ENCODE assay signal across 22 cellular contexts in genomic region chr11:104522650-104523049, GRCh38.
DNase-seq lines count a peak whose midpoint lies in the region; ATAC-seq, FAIRE-seq and TF ChIP-seq lines count a peak whose summit lies in the region.
"Had no signal": no experiment of that assay in that cellular context is flagged by ENCODE, and none has a peak within 500 bp of the region (broad histone marks: within the 10 kb centered on the region; RNA-seq: fewer than 3 reads in every experiment).

No MANE protein-coding gene starts in this region.

- no peaks in the 10 kb centered on the region for H3K9me3 ChIP-seq in astrocyte (ENCODE audit: insufficient read depth, low read depth, low read length)
- H3K9me3 ChIP-seq: Caco-2, colonic mucosa, sigmoid colon, stomach had no signal

- POLR2A ChIA-PET in activated CD4-positive, alpha-beta T cell treated with anti-CD3 and anti-CD28 coated beads, Interleukin-2, amount 10 ng/mL, durations not matched to agents 7 days and 5 days (lab: Charles Lee) = no interaction called here

- no peaks in the 10 kb centered on the region for H3K27me3 ChIP-seq in astrocyte (ENCODE audit: insufficient read depth, low read length)
- H3K27me3 ChIP-seq: colonic mucosa, sigmoid colon, stomach had no signal

- CTCF ChIA-PET in activated CD4-positive, alpha-beta T cell treated with anti-CD3 and anti-CD28 coated beads, Interleukin-2, amount 10 ng/mL, durations not matched to agents 7 days and 5 days (lab: Charles Lee) = interaction anchor here (1.4 kb wide), 1 partner anchor 10 kb away, joined by 5 read pairs; no protein-coding TSS in a partner anchor

- H2AFZ ChIP-seq in astrocyte (ENCODE audit: low read depth, low read length) = no peak overlapping the region

- no peak overlapping the region for H3K9ac ChIP-seq in astrocyte (ENCODE audit: low read length)
- H3K9ac ChIP-seq: KMS-11 had no signal

- H3K36me3 Mint-ChIP-seq in astrocyte (ENCODE audit: low read depth, unreplicated experiment) = no peaks in the 10 kb centered on the region
- no peaks in the 10 kb centered on the region for H3K36me3 Mint-ChIP-seq in activated CD4-positive, alpha-beta T cell treated with anti-CD3 and anti-CD28 coated beads, Interleukin-2, amount 10 ng/mL, durations not matched to agents 7 days and 5 days (ENCODE audit: low read depth)
- H3K36me3 Mint-ChIP-seq in T-helper 2 cell treated with Interferon-gamma antibody and Interleukin-4, amounts not matched to agents 5 μg/mL and 100 μg/mL, for 36 hours (ENCODE audit: low read depth) = no peaks in the 10 kb centered on the region
- H3K36me3 Mint-ChIP-seq: T-cell, type B pancreatic cell had no signal

- no peak overlapping the region for H3K4me2 ChIP-seq in astrocyte (ENCODE audit: low read length)
- H3K4me2 ChIP-seq: KMS-11 had no signal

- H3K36me3 ChIP-seq in astrocyte (ENCODE audit: insufficient read depth, low read length) = no peaks in the 10 kb centered on the region
- H3K36me3 ChIP-seq: colonic mucosa, sigmoid colon, stomach had no signal

- H3K79me2 ChIP-seq in astrocyte (ENCODE audit: insufficient read depth, low read length) = no peaks in the 10 kb centered on the region

- no peaks in the 10 kb centered on the region for H3K27me3 Mint-ChIP-seq in astrocyte (ENCODE audit: low read depth, unreplicated experiment)
- H3K27me3 Mint-ChIP-seq in activated CD4-positive, alpha-beta T cell treated with anti-CD3 and anti-CD28 coated beads, Interleukin-2, amount 10 ng/mL, durations not matched to agents 7 days and 5 days = peaks cover 7% of the 10 kb centered on the region
- no peaks in the 10 kb centered on the region for H3K27me3 Mint-ChIP-seq in T-helper 2 cell treated with Interferon-gamma antibody and Interleukin-4, amounts not matched to agents 5 μg/mL and 100 μg/mL, for 36 hours (ENCODE audit: low read depth)
- H3K27me3 Mint-ChIP-seq: type B pancreatic cell had no signal

- H3K4me1 Mint-ChIP-seq in astrocyte (ENCODE audit: low read depth, unreplicated experiment) = no peaks in the 10 kb centered on the region
- no peaks in the 10 kb centered on the region for H3K4me1 Mint-ChIP-seq in activated CD4-positive, alpha-beta T cell treated with anti-CD3 and anti-CD28 coated beads, Interleukin-2, amount 10 ng/mL, durations not matched to agents 7 days and 5 days
- H3K4me1 Mint-ChIP-seq in T-helper 2 cell treated with Interferon-gamma antibody and Interleukin-4, amounts not matched to agents 5 μg/mL and 100 μg/mL, for 36 hours (ENCODE audit: low read depth) = peaks cover 4% of the 10 kb centered on the region
- H3K4me1 Mint-ChIP-seq: T-cell had no signal

- no peaks in the 10 kb centered on the region for H4K20me1 ChIP-seq in astrocyte (ENCODE audit: insufficient read depth, low read length)

- no peak overlapping the region for H3K27ac ChIP-seq in astrocyte (ENCODE audit: low read depth, low read length)
- H3K27ac ChIP-seq: colonic mucosa, KMS-11, sigmoid colon, stomach had no signal

- H3K4me3 ChIP-seq in AG10803 (ENCODE audit: low read length) (no peak overlapping the region), astrocyte (ENCODE audit: insufficient read depth, low read depth, low read length) (no peak overlapping the region), fibroblast of villous mesenchyme (ENCODE audit: low read depth, low read length) (no peak overlapping the region)
- H3K4me3 ChIP-seq: colonic mucosa, sigmoid colon, stomach had no signal

- peaks cover 2% of the 10 kb centered on the region for H3K9me3 Mint-ChIP-seq in astrocyte (ENCODE audit: unreplicated experiment)
- H3K9me3 Mint-ChIP-seq in activated CD4-positive, alpha-beta T cell treated with anti-CD3 and anti-CD28 coated beads, Interleukin-2, amount 10 ng/mL, durations not matched to agents 7 days and 5 days = no peaks in the 10 kb centered on the region
- H3K9me3 Mint-ChIP-seq in T-helper 2 cell treated with Interferon-gamma antibody and Interleukin-4, amounts not matched to agents 5 μg/mL and 100 μg/mL, for 36 hours = no peaks in the 10 kb centered on the region
- H3K9me3 Mint-ChIP-seq: T-cell, type B pancreatic cell had no signal

- no peak for FAIRE-seq in astrocyte (lab: Jason Lieb, UNC)
- FAIRE-seq: endometrium, G401.6 had no signal

- no peak overlapping the region for H3K4me3 Mint-ChIP-seq in astrocyte (ENCODE audit: unreplicated experiment)
- H3K4me3 Mint-ChIP-seq in activated CD4-positive, alpha-beta T cell treated with anti-CD3 and anti-CD28 coated beads, Interleukin-2, amount 10 ng/mL, durations not matched to agents 7 days and 5 days = no peak overlapping the region
- no peak overlapping the region for H3K4me3 Mint-ChIP-seq in T-helper 2 cell treated with Interferon-gamma antibody and Interleukin-4, amounts not matched to agents 5 μg/mL and 100 μg/mL, for 36 hours
- H3K4me3 Mint-ChIP-seq: T-cell, type B pancreatic cell had no signal

- TF ChIP-seq CTCF in AG10803 (conservative IDR thresholded peaks at IDR 0.05; ENCODE audit: low read length) (no peak), astrocyte (IDR thresholded peaks at IDR 0.05; ENCODE audit: insufficient read depth, low read depth, low read length) (no peak), fibroblast of villous mesenchyme (IDR thresholded peaks at IDR 0.05; ENCODE audit: insufficient read depth, low read depth, low read length) (no peak)

- H3K4me1 ChIP-seq in astrocyte (ENCODE audit: insufficient read depth, low read length) = no peaks in the 10 kb centered on the region
- H3K4me1 ChIP-seq: Caco-2, colonic mucosa had no signal

- H3K27ac Mint-ChIP-seq in astrocyte (ENCODE audit: unreplicated experiment) = no peak overlapping the region
- H3K27ac Mint-ChIP-seq in activated CD4-positive, alpha-beta T cell treated with anti-CD3 and anti-CD28 coated beads, Interleukin-2, amount 10 ng/mL, durations not matched to agents 7 days and 5 days = no peak overlapping the region
- no peak overlapping the region for H3K27ac Mint-ChIP-seq in T-helper 2 cell treated with Interferon-gamma antibody and Interleukin-4, amounts not matched to agents 5 μg/mL and 100 μg/mL, for 36 hours
- H3K27ac Mint-ChIP-seq: T-cell, type B pancreatic cell had no signal

- DNase-seq in AG10803 (ENCODE audit: low read depth) (peak; percentile 5), LHCN-M2 (ENCODE audit: low read depth) (peak; percentile 13), astrocyte (ENCODE audit: low read depth) (peak; percentile 22), fibroblast of villous mesenchyme (ENCODE audit: low read depth) (peak; percentile 16), T-helper 2 cell (no peak)
- no peak for DNase-seq in activated CD4-positive, alpha-beta T cell treated with anti-CD3 and anti-CD28 coated beads, Interleukin-2, amount 10 ng/mL, durations not matched to agents 7 days and 5 days
- no peak for DNase-seq in T-helper 2 cell treated with Interferon-gamma antibody and Interleukin-4, amounts not matched to agents 5 μg/mL and 100 μg/mL, for 36 hours (ENCODE audit: low spot score)
- DNase-seq: activated CD4-positive, alpha-beta T cell treated with anti-CD3 and anti-CD28 coated beads, Interleukin-2, amount 50 U/mL, for 4 hours; aorta; Caco-2; colonic mucosa; NCI-H1048; sigmoid colon; stimulated activated CD4-positive, alpha-beta T cell treated with anti-CD3 and anti-CD28 coated beads, Interleukin-1b, Interleukin-23, amount 100 ng/mL, for 48 hours; stomach; T-cell had no signal

- no peak for ATAC-seq in GM19455 (IDR thresholded peaks at IDR 0.05; ENCODE audit: unreplicated experiment)
- ATAC-seq: left lobe of liver, T-cell had no signal

Comparison
In these comparisons a context has a peak if more than half of its experiments do, and no peak if none do; other contexts are left out.
1. DNase-seq: peak in AG10803 (single experiment), LHCN-M2 (single experiment), astrocyte (single experiment) and fibroblast of villous mesenchyme (single experiment); none in activated CD4-positive, alpha-beta T cell treated with anti-CD3 and anti-CD28 coated beads, Interleukin-2, amount 10 ng/mL, durations not matched to agents 7 days and 5 days (single experiment), T-helper 2 cell (0 of 5) and T-helper 2 cell treated with Interferon-gamma antibody and Interleukin-4, amounts not matched to agents 5 μg/mL and 100 μg/mL, for 36 hours (single experiment).